In the genomic region with DNA sequence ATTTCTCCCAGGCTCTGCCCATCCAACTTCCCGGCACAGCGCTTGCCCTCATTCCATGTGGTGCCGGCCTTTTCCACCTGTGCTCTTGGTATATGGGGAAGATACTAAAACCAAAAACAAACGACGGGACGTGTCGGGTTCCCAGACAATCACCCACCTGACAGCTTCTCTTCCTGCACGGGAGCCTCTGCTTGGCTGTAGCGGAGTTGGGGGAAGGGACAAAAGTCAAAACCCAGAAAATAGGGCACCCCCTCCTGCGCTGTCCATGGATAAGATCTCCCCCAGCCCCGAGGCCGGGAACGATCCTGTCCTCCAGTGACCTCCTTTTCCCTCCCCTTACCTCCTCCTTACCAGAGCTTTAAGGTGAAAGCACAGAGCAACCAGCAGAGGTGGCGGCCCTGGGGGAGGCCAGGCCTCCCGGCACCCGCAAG, we compare ENCODE assay signal across 8 cellular contexts. TPM values are rescaled to one million over a fixed set of nuclear protein-coding genes. Genes with fewer than 3 reads are reported as not detected.
DNase-seq lines count a peak whose midpoint lies in the region; ATAC-seq and TF ChIP-seq lines count a peak whose summit lies in the region.

No MANE protein-coding gene starts in this region.

- TF ChIP-seq CTCF in AG09309 (IDR thresholded peaks at IDR 0.05; ENCODE audit: control insufficient read depth, insufficient read depth, low read depth, low read length, missing control alignments), result no peak

- no peaks in the 10 kb centered on the region for H3K27me3 ChIP-seq in mucosa of stomach (ENCODE audit: control insufficient read depth, insufficient read depth, low read length)

- no peak for ATAC-seq in GM18517 (IDR thresholded peaks at IDR 0.05; ENCODE audit: unreplicated experiment)

- no peaks in the 10 kb centered on the region for H3K9me3 ChIP-seq in mucosa of stomach (ENCODE audit: control insufficient read depth, low read length)

- DNase-seq in AG09309 (ENCODE audit: low read depth) (no peak), cerebellum (ENCODE audit: low spot score) (peak; percentile 41), DMS 273 (lab: John Stamatoyannopoulos, UW; ENCODE audit: unreplicated experiment) (no peak), iPS-NIHi11 (ENCODE audit: low spot score) (no peak)
- DNase-seq in Jurkat, Clone E6-1 (ENCODE audit: low read depth, low spot score), result no peak
- DNase-seq in activated CD4-positive, alpha-beta T cell treated with anti-CD3 and anti-CD28 coated beads, Interleukin-2, amount 50 U/mL, for 4 hours, result no peak

- peak overlapping the region; percentile 93 for H3K9ac ChIP-seq in mucosa of stomach (ENCODE audit: low read length)

- peak overlapping the region; percentile 89 for H3K4me3 ChIP-seq in AG09309 (ENCODE audit: control insufficient read depth, low read depth, low read length)
- H3K4me3 ChIP-seq in Jurkat, Clone E6-1 (ENCODE audit: low read length), result peak overlapping the region; percentile 93
- H3K4me3 ChIP-seq in mucosa of stomach (ENCODE audit: low read length), result peak overlapping the region; percentile 92

- no peaks in the 10 kb centered on the region for H3K36me3 ChIP-seq in mucosa of stomach (ENCODE audit: control insufficient read depth, insufficient read depth, low read length)

- peaks cover 8% of the 10 kb centered on the region for H3K4me1 ChIP-seq in mucosa of stomach (ENCODE audit: control insufficient read depth, insufficient read depth, low read length)

RNA-seq across cellular contexts. Expression of a gene that starts 0.6 kb away (rescaled TPM):
- 201 TPM for polyA plus RNA-seq in Jurkat, Clone E6-1 (2012; ENCODE audit: insufficient read depth, insufficient read length)
- 29.2 TPM for total RNA-seq in cerebellum

RNA-seq across cellular contexts. Expression of a gene that starts 9.1 kb away (rescaled TPM):
- 26.4 TPM for polyA plus RNA-seq in Jurkat, Clone E6-1 (2012; ENCODE audit: insufficient read depth, insufficient read length)
- 13.8 TPM for total RNA-seq in cerebellum

RNA-seq across cellular contexts. Expression of a gene that starts 9.3 kb away (rescaled TPM):
- polyA plus RNA-seq in Jurkat, Clone E6-1 (2012; ENCODE audit: insufficient read depth, insufficient read length), result not detected
- 11.2 TPM for total RNA-seq in cerebellum

RNA-seq across cellular contexts. Expression of a gene that starts 13.5 kb away (rescaled TPM):
- polyA plus RNA-seq in Jurkat, Clone E6-1 (2012; ENCODE audit: insufficient read depth, insufficient read length), result 53.9 TPM
- 22.0 TPM for total RNA-seq in cerebellum

RNA-seq across cellular contexts. Expression of a gene that starts 13.7 kb away (rescaled TPM):
- 4,087 TPM for polyA plus RNA-seq in Jurkat, Clone E6-1 (2012; ENCODE audit: insufficient read depth, insufficient read length)
- 1,638 TPM for total RNA-seq in cerebellum
